18 cellular contexts compared by ENCODE assay signal in genomic region chr20:1579488-1579887, GRCh38. TPM values are rescaled to one million over a fixed set of nuclear protein-coding genes. Genes with fewer than 3 reads are reported as not detected.
DNase-seq lines count a peak whose midpoint lies in the region; ATAC-seq and TF ChIP-seq lines count a peak whose summit lies in the region.
"Had no signal": no experiment of that assay in that cellular context is flagged by ENCODE, and none has a peak within 500 bp of the region (broad histone marks: within the 10 kb centered on the region; RNA-seq: fewer than 3 reads in every experiment).

No MANE protein-coding gene starts in this region.

- H3K9me2 ChIP-seq in PC-3 (replicated peaks; ENCODE audit: low read length): no peaks in the 10 kb centered on the region

- no peak overlapping the region for H3K27ac ChIP-seq in PC-3 (ENCODE audit: low read length)
- H3K27ac ChIP-seq in thyroid gland: no peak overlapping the region

- no peaks in the 10 kb centered on the region for H3K27me3 ChIP-seq in PC-3 (ENCODE audit: low read length)
- no peaks in the 10 kb centered on the region for H3K27me3 ChIP-seq in thyroid gland
- H3K27me3 ChIP-seq: BE2C had no signal

- TF ChIP-seq POLR2A in thyroid gland (IDR thresholded peaks at IDR 0.05): no peak

- no peak overlapping the region for H3K4me2 ChIP-seq in PC-3 (ENCODE audit: low read length)
- H3K4me2 ChIP-seq: GM23338 had no signal

- no peak overlapping the region for H2AFZ ChIP-seq in PC-3 (ENCODE audit: low read length)
- H2AFZ ChIP-seq: GM23338 had no signal

- no peak overlapping the region for H3K9ac ChIP-seq in PC-3 (ENCODE audit: low read length)

- no peaks in the 10 kb centered on the region for H3F3A ChIP-seq in PC-3 (ENCODE audit: low read length, unreplicated experiment)

- WGBS in thyroid gland, 2 donors: 90 to 91% methylated on average over 6 of the region's 6 CpGs

- H3K9me3 ChIP-seq in PC-3 (ENCODE audit: low read length) (no peaks in the 10 kb centered on the region), thyroid gland (no peaks in the 10 kb centered on the region)
- H3K9me3 ChIP-seq: BE2C had no signal

- peaks cover 9% of the 10 kb centered on the region; the same call in 1 of the 2 replicates for H3K4me1 ChIP-seq in PC-3 (ENCODE audit: insufficient read depth, low read length)
- no peaks in the 10 kb centered on the region for H3K4me1 ChIP-seq in thyroid gland
- H3K4me1 ChIP-seq: BE2C had no signal

- POLR2A ChIA-PET in PC-3 (lab: Charles Lee; ENCODE audit: unreplicated experiment): no interaction called here

- no peaks in the 10 kb centered on the region for H3K79me2 ChIP-seq in PC-3 (ENCODE audit: low read length)

- no peaks in the 10 kb centered on the region for H3K36me3 ChIP-seq in PC-3 (ENCODE audit: low read depth, low read length)
- no peaks in the 10 kb centered on the region for H3K36me3 ChIP-seq in thyroid gland
- H3K36me3 ChIP-seq: BE2C had no signal

- H4K20me1 ChIP-seq in PC-3 (ENCODE audit: low read length): no peaks in the 10 kb centered on the region

- intact Hi-C loops in PC-3 (cut with micrococcal nuclease) (no loop called here), thyroid gland (cut with DNase I) (no loop called here), left colon (cut with DNase I, micrococcal nuclease) (no loop called here)

- H3K4me3 ChIP-seq in PC-3 (ENCODE audit: low read length): no peak overlapping the region
- H3K4me3 ChIP-seq in thyroid gland (replicated peaks in 1 of 3): no peak overlapping the region
- H3K4me3 ChIP-seq: GM23338 had no signal

- TF ChIP-seq CTCF in PC-3 (conservative IDR thresholded peaks at IDR 0.05; ENCODE audit: low read depth, low read length) (no peak), thyroid gland (IDR thresholded peaks at IDR 0.05) (no peak)

- CTCF ChIA-PET in PC-3 (lab: Charles Lee): no interaction called here

- DNase-seq in Ammon's horn (ENCODE audit: low spot score): peak; percentile 0
- peak; percentile 0 for DNase-seq in PC-3
- DNase-seq in medulla oblongata (ENCODE audit: extremely low spot score): peak; percentile 1
- no peak for DNase-seq in thyroid gland
- DNase-seq in left colon: no peak
- DNase-seq: BE2C; C1 segment of cervical spinal cord; CD4-positive, CD25-positive, alpha-beta regulatory T cell; CD8-positive, alpha-beta memory T cell; COR-L47; DMS 273 treated with DMSO at 0.1 percent for 48 hours; DMS53; DND-41; EL; HCEC 1CT; KBM-7 had no signal

- no peak for ATAC-seq in PC-3
- no peak for ATAC-seq in left colon
- no peak for ATAC-seq in GM21515 (IDR thresholded peaks at IDR 0.05; ENCODE audit: unreplicated experiment)
- ATAC-seq: GM23338 had no signal

- BruUV-seq in PC-3 (replicated peaks; lab: Mats Ljungman, UMichigan): no TSS peak

RNA-seq across cellular contexts. Expression of gene SIRPD, which starts 22.0 kb away (rescaled TPM):
- 0.18 and 0.23 TPM in 2 replicates for total RNA-seq in PC-3 (2014; rRNA removed)
- not detected for total RNA-seq in thyroid gland
- total RNA-seq in left colon: not detected
- total RNA-seq: CD4-positive, CD25-positive, alpha-beta regulatory T cell; CD8-positive, alpha-beta memory T cell; GM23338 had no signal

RNA-seq across cellular contexts. Expression of gene SIRPB1, which starts 40.3 kb away (rescaled TPM):
- total RNA-seq in PC-3 (2014; rRNA removed) (1.7 and 11.6 TPM in 2 replicates), thyroid gland (1 to 10 TPM in 2 of 4 donors, under 1 TPM in 1, not detected in 1; 0.54 to 5.8 (median 3.2) TPM), left colon (1 to 10 TPM in 1 of 2 donors, under 1 TPM in 1; 0.37 to 1.8 TPM)
- total RNA-seq: GM23338 had no signal

Comparison
In these comparisons a context has a peak if more than half of its experiments do, and no peak if none do; other contexts are left out.
1. DNase-seq: peak in Ammon's horn (single experiment), PC-3 (single experiment) and medulla oblongata (single experiment); none in thyroid gland (0 of 2) and left colon (0 of 2).